Comparison of ENCODE assay signal across 12 cellular contexts in genomic region chr6:28371706-28372451, GRCh38. TPM values are rescaled to one million over a fixed set of nuclear protein-coding genes. Genes with fewer than 3 reads are reported as not detected.
DNase-seq lines count a peak whose midpoint lies in the region; ATAC-seq, FAIRE-seq and TF ChIP-seq lines count a peak whose summit lies in the region.
"Had no signal": no experiment of that assay in that cellular context is flagged by ENCODE, and none has a peak within 500 bp of the region (broad histone marks: within the 10 kb centered on the region; RNA-seq: fewer than 3 reads in every experiment).

No MANE protein-coding gene starts in this region.

- no peak overlapping the region for H3K18ac ChIP-seq in mesenchymal stem cell (ENCODE audit: low read depth in 1 of 2, low read length in 2 of 2)

- no peak overlapping the region for H2AK5ac ChIP-seq in mesenchymal stem cell (ENCODE audit: low read length, severe bottlenecking)

- H3K4me1 Mint-ChIP-seq in GM23338 (no peaks in the 10 kb centered on the region), glutamatergic neuron (ENCODE audit: low read depth, unreplicated experiment) (no peaks in the 10 kb centered on the region)
- no peaks in the 10 kb centered on the region for H3K4me1 Mint-ChIP-seq in activated T-cell treated with anti-CD3 and anti-CD28 coated beads, Interleukin-2, amount 50 U/mL, for 24 hours (ENCODE audit: low read depth)
- H3K4me1 Mint-ChIP-seq: activated naive CD4-positive, alpha-beta T cell treated with anti-CD3 and anti-CD28 coated beads, Interleukin-2, amount 50 U/mL, for 24 hours; central memory CD8-positive, alpha-beta T cell had no signal

- H3F3A ChIP-seq in GM23338 (replicated peaks; ENCODE audit: low read depth), result no peaks in the 10 kb centered on the region

- 0 out of 2 replicates have a peak overlapping the region, but pooled peaks have one; percentile 25 for H2AFZ ChIP-seq in GM23338
- no peak overlapping the region for H2AFZ ChIP-seq in mesenchymal stem cell (ENCODE audit: low read depth, low read length)

- H3K9me3 Mint-ChIP-seq in GM23338 (no peaks in the 10 kb centered on the region), glutamatergic neuron (ENCODE audit: unreplicated experiment) (no peaks in the 10 kb centered on the region)
- H3K9me3 Mint-ChIP-seq in activated T-cell treated with anti-CD3 and anti-CD28 coated beads, Interleukin-2, amount 50 U/mL, for 24 hours, result no peaks in the 10 kb centered on the region
- H3K9me3 Mint-ChIP-seq: activated naive CD4-positive, alpha-beta T cell treated with anti-CD3 and anti-CD28 coated beads, Interleukin-2, amount 50 U/mL, for 24 hours; central memory CD8-positive, alpha-beta T cell had no signal

- H3K4me3 ChIP-seq in GM23338 (no peak overlapping the region), mesenchymal stem cell (ENCODE audit: insufficient read depth in 1 of 2, low read depth in 1 of 2, low read length in 2 of 2) (no peak overlapping the region)
- H3K4me3 ChIP-seq: right atrium auricular region had no signal

- no peak overlapping the region for H2BK15ac ChIP-seq in mesenchymal stem cell (ENCODE audit: low read depth, poor library complexity, severe bottlenecking)

- H3K36me3 Mint-ChIP-seq in GM23338 (ENCODE audit: low read depth), result 0 out of 3 replicates have a peak, but pooled peaks cover 3% of the 10 kb centered on the region
- H3K36me3 Mint-ChIP-seq in glutamatergic neuron (ENCODE audit: unreplicated experiment), result no peaks in the 10 kb centered on the region
- H3K36me3 Mint-ChIP-seq in activated T-cell treated with anti-CD3 and anti-CD28 coated beads, Interleukin-2, amount 50 U/mL, for 24 hours (ENCODE audit: low read depth), result peaks cover 22% of the 10 kb centered on the region

- H3K79me2 ChIP-seq in GM23338 (replicated peaks; ENCODE audit: insufficient read depth), result no peaks in the 10 kb centered on the region

- H2BK5ac ChIP-seq in mesenchymal stem cell (ENCODE audit: low read depth, low read length, poor library complexity, severe bottlenecking), result no peak overlapping the region

- WGBS in mesenchymal stem cell, result 94% methylated on average over 8 of the region's 9 CpGs

- H4K20me1 ChIP-seq in GM23338 (replicated peaks; ENCODE audit: insufficient read depth), result no peaks in the 10 kb centered on the region; the same call in 1 of the 2 replicates

- H3K27ac ChIP-seq in GM23338 (ENCODE audit: low read depth), result no peak overlapping the region
- peak overlapping the region; percentile 61 for H3K27ac ChIP-seq in mesenchymal stem cell (ENCODE audit: low read length, poor library complexity, severe bottlenecking)
- H3K27ac ChIP-seq: right atrium auricular region had no signal

- no peak overlapping the region for H3K14ac ChIP-seq in mesenchymal stem cell (ENCODE audit: low read length in 2 of 2)

- no peak for FAIRE-seq in HTR-8/SVneo (lab: Jason Lieb, UNC)

- H3K23ac ChIP-seq in mesenchymal stem cell (ENCODE audit: low read length in 2 of 2), result no peak overlapping the region

- H3K36me3 ChIP-seq in GM23338 (ENCODE audit: insufficient read depth), result no peaks in the 10 kb centered on the region
- H3K36me3 ChIP-seq in mesenchymal stem cell (ENCODE audit: control insufficient read depth in 1 of 2, insufficient read depth in 2 of 2, low read depth in 1 of 2, low read length in 2 of 2), result peaks cover 0 to 14% of the 10 kb centered on the region in 2 experiments
- H3K36me3 ChIP-seq: right atrium auricular region had no signal

- no peak overlapping the region for H4K91ac ChIP-seq in mesenchymal stem cell (ENCODE audit: low read length)

- H3K4me1 ChIP-seq in GM23338 (ENCODE audit: insufficient read depth) (no peaks in the 10 kb centered on the region), mesenchymal stem cell (ENCODE audit: control insufficient read depth, insufficient read depth, low read depth, low read length) (no peaks in the 10 kb centered on the region)
- H3K4me1 ChIP-seq: right atrium auricular region had no signal

- TF ChIP-seq CTCF in GM23338 (conservative IDR thresholded peaks at IDR 0.05; ENCODE audit: low read depth in 2 of 2) (no peak), glutamatergic neuron (IDR thresholded peaks at IDR 0.05; ENCODE audit: partially characterized antibody, unreplicated experiment) (no peak)

- no peak overlapping the region for H3K27ac Mint-ChIP-seq in GM23338
- no peak overlapping the region for H3K27ac Mint-ChIP-seq in glutamatergic neuron (ENCODE audit: unreplicated experiment)
- no peak overlapping the region for H3K27ac Mint-ChIP-seq in activated T-cell treated with anti-CD3 and anti-CD28 coated beads, Interleukin-2, amount 50 U/mL, for 24 hours
- H3K27ac Mint-ChIP-seq: activated naive CD4-positive, alpha-beta T cell treated with anti-CD3 and anti-CD28 coated beads, Interleukin-2, amount 50 U/mL, for 24 hours had no signal

- ATAC-seq in GM18858 (IDR thresholded peaks at IDR 0.05; ENCODE audit: unreplicated experiment) (peak; percentile 65), GM23338 (no peak), HG03521 (IDR thresholded peaks at IDR 0.05; ENCODE audit: unreplicated experiment) (peak; percentile 48)
- ATAC-seq: esophagus mucosa had no signal

- no peak overlapping the region for H3K9ac ChIP-seq in mesenchymal stem cell (ENCODE audit: low read length)

- H3K9me3 ChIP-seq in mesenchymal stem cell (ENCODE audit: control insufficient read depth, low read length), result no peaks in the 10 kb centered on the region
- H3K9me3 ChIP-seq: right atrium auricular region had no signal

- H3K27me3 ChIP-seq in GM23338 (ENCODE audit: insufficient read depth), result no peaks in the 10 kb centered on the region
- H3K27me3 ChIP-seq in mesenchymal stem cell (ENCODE audit: control insufficient read depth in 1 of 2, insufficient read depth in 1 of 2, low read length in 2 of 2), result no peaks in the 10 kb centered on the region
- H3K27me3 ChIP-seq: right atrium auricular region had no signal

- H3K4me2 ChIP-seq in GM23338, result no peak overlapping the region
- H3K4me2 ChIP-seq in mesenchymal stem cell (ENCODE audit: low read length, poor library complexity, severe bottlenecking), result no peak overlapping the region

- H2BK120ac ChIP-seq in mesenchymal stem cell (ENCODE audit: low read depth, low read length), result no peak overlapping the region

- 0 out of 2 replicates have a peak, but pooled peaks cover 4% of the 10 kb centered on the region for H3K9me2 ChIP-seq in GM23338 (ENCODE audit: insufficient read depth)

- no peak for DNase-seq in GM23338 (ENCODE audit: low spot score)
- DNase-seq in mesenchymal stem cell, result no peak
- DNase-seq in glutamatergic neuron, result no peak
- no peak for DNase-seq in activated T-cell treated with anti-CD3 and anti-CD28 coated beads, Interleukin-2, amount 50 U/mL, for 24 hours
- no peak for DNase-seq in superior temporal gyrus (ENCODE audit: extremely low spot score)
- DNase-seq in HTR-8/SVneo (ENCODE audit: insufficient read length, low spot score), result no peak

- H3K27me3 Mint-ChIP-seq in GM23338 (ENCODE audit: insufficient read depth, low read depth, poor library complexity) (no peaks in the 10 kb centered on the region), glutamatergic neuron (ENCODE audit: unreplicated experiment) (no peaks in the 10 kb centered on the region)
- no peaks in the 10 kb centered on the region for H3K27me3 Mint-ChIP-seq in activated T-cell treated with anti-CD3 and anti-CD28 coated beads, Interleukin-2, amount 50 U/mL, for 24 hours
- H3K27me3 Mint-ChIP-seq: activated naive CD4-positive, alpha-beta T cell treated with anti-CD3 and anti-CD28 coated beads, Interleukin-2, amount 50 U/mL, for 24 hours; central memory CD8-positive, alpha-beta T cell had no signal

- H3K4me3 Mint-ChIP-seq in GM23338 (no peak overlapping the region; the same call in 2 of the 3 replicates), glutamatergic neuron (ENCODE audit: unreplicated experiment) (no peak overlapping the region)
- H3K4me3 Mint-ChIP-seq in activated T-cell treated with anti-CD3 and anti-CD28 coated beads, Interleukin-2, amount 50 U/mL, for 24 hours, result no peak overlapping the region
- H3K4me3 Mint-ChIP-seq: activated naive CD4-positive, alpha-beta T cell treated with anti-CD3 and anti-CD28 coated beads, Interleukin-2, amount 50 U/mL, for 24 hours; central memory CD8-positive, alpha-beta T cell had no signal

- no peak overlapping the region for H4K8ac ChIP-seq in mesenchymal stem cell (ENCODE audit: low read length)

- H3K4ac ChIP-seq in mesenchymal stem cell (ENCODE audit: low read depth in 1 of 2, low read length in 2 of 2), result no peak overlapping the region

- H2BK12ac ChIP-seq in mesenchymal stem cell (ENCODE audit: low read length in 2 of 2), result no peak overlapping the region

- no peaks in the 10 kb centered on the region for H3K79me1 ChIP-seq in mesenchymal stem cell (replicated peaks; ENCODE audit: low read length, poor library complexity, severe bottlenecking)

TF ChIP-seq in GM23338, 12 proteins besides CTCF, POLR2A, EP300 and RAD21:
- TF ChIP-seq EZH2phosphoT487 (IDR thresholded peaks at IDR 0.05; ENCODE audit: unreplicated experiment), result no peak
- TF ChIP-seq JUNB (IDR thresholded peaks at IDR 0.05; ENCODE audit: unreplicated experiment), result no peak
- no peak for TF ChIP-seq CREB1 (CRISPR knock-in tag; IDR thresholded peaks at IDR 0.05; ENCODE audit: low read depth)

RNA-seq across cellular contexts. Expression of gene ZKSCAN3, which starts 22.1 kb away (rescaled TPM):
- 4.3 and 7.6 TPM in 2 replicates for total RNA-seq in GM23338 (2014; rRNA removed; shearing (Covaris generic))
- 2.8 and 3.0 TPM in 2 replicates for polyA plus RNA-seq in GM23338 (2016; fragmentation: Nextera tagmentation; extraction: Ambion mirVana)
- polyA plus RNA-seq in mesenchymal stem cell (2013, experiment 1 of 2), result 2.4 TPM
- polyA plus RNA-seq in mesenchymal stem cell (2013, experiment 2 of 2), result 2.6 TPM
- 16.0 TPM for total RNA-seq in glutamatergic neuron (ENCODE audit: unreplicated experiment)

RNA-seq across cellular contexts. Expression of gene ZSCAN12, which starts 27.7 kb away (rescaled TPM):
- 5.7 and 7.3 TPM in 2 replicates for total RNA-seq in GM23338 (2014; rRNA removed; shearing (Covaris generic))
- 1.9 and 2.0 TPM in 2 replicates for polyA plus RNA-seq in GM23338 (2016; fragmentation: Nextera tagmentation; extraction: Ambion mirVana)
- polyA plus RNA-seq in mesenchymal stem cell (2013, experiment 1 of 2), result 2.5 TPM
- polyA plus RNA-seq in mesenchymal stem cell (2013, experiment 2 of 2), result 2.4 TPM
- total RNA-seq in glutamatergic neuron (ENCODE audit: unreplicated experiment), result 16.7 TPM

RNA-seq across cellular contexts. Expression of gene ZSCAN31, which starts 35.9 kb away (rescaled TPM):
- 4.7 and 12.1 TPM in 2 replicates for total RNA-seq in GM23338 (2014; rRNA removed; shearing (Covaris generic))
- polyA plus RNA-seq in GM23338 (2016; fragmentation: Nextera tagmentation; extraction: Ambion mirVana), result 2.8 and 3.1 TPM in 2 replicates
- 1.3 TPM for polyA plus RNA-seq in mesenchymal stem cell (2013, experiment 1 of 2)
- 1.2 TPM for polyA plus RNA-seq in mesenchymal stem cell (2013, experiment 2 of 2)
- total RNA-seq in glutamatergic neuron (ENCODE audit: unreplicated experiment), result 6.9 TPM
